Comparison of ENCODE assay signal across 18 cellular contexts in the genomic region with DNA sequence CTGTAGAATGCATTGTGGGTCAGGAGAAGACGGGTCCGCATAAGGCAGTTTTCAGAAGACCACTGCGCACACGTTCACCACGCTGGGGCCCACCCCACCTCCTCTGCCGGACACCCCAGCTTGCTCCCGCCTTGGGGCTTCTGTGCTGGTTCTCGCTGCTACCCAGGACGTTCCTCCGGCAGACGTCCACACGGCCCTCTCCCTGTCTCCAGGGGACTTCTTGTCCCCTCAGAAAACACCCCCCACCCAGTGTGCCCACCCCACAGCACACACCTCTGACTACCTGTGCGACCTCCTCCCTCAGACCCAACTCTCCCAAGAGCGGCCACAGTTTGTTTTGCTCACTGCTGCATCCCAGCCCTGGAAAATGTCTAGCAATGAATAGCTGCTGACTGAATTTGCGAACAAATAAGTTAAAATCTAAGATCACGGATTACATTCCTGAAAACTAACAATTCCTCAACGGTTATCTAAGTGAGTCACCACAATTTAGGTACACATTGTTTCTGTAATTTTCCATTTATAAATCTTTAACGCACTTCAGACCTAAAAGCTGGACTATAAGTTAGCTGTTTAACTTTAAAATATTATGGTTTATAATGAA.
A peak's percentile ranks its signal among the peaks of the same experiment; 100 is the strongest.
DNase-seq lines count a peak whose midpoint lies in the region; ATAC-seq and TF ChIP-seq lines count a peak whose summit lies in the region.
"Had no signal": no experiment of that assay in that cellular context is flagged by ENCODE, and none has a peak within 500 bp of the region (broad histone marks: within the 10 kb centered on the region; RNA-seq: fewer than 3 reads in every experiment).

No MANE protein-coding gene starts in this region.

- no peak overlapping the region for H2AFZ ChIP-seq in osteoblast (ENCODE audit: low read length)

- no peaks in the 10 kb centered on the region for H3K79me2 ChIP-seq in osteoblast (ENCODE audit: insufficient read depth, low read length)

- H3K27me3 ChIP-seq in osteoblast (ENCODE audit: insufficient read depth, low read length): no peaks in the 10 kb centered on the region

- H3K27ac ChIP-seq in osteoblast (ENCODE audit: low read depth, low read length): peak overlapping the region; percentile 10
- H3K27ac ChIP-seq: RWPE1 had no signal

- H3K4me2 ChIP-seq in osteoblast (ENCODE audit: insufficient read depth, low read length): no peak overlapping the region

- peaks cover 30% of the 10 kb centered on the region for H3K4me1 ChIP-seq in osteoblast (ENCODE audit: insufficient read depth, low read length)

- DNase-seq in AG08396 (ENCODE audit: low spot score) (peak; percentile 58), fibroblast of peridontal ligament (ENCODE audit: extremely low read depth) (peak; percentile 12), osteoblast (ENCODE audit: insufficient read length, low spot score, missing footprints) (peak; percentile 67), NCI-H2107 treated with DMSO at 0.1 percent for 48 hours (lab: John Stamatoyannopoulos, UW; ENCODE audit: unreplicated experiment) (no peak), NCI-H2196 treated with DMSO at 0.1 percent for 48 hours (lab: John Stamatoyannopoulos, UW; ENCODE audit: unreplicated experiment) (no peak)
- DNase-seq: activated CD4-positive, alpha-beta T cell treated with anti-CD3 and anti-CD28 coated beads, Interleukin-2, amount 50 U/mL, for 4 hours; activated naive CD4-positive, alpha-beta T cell treated with anti-CD3 and anti-CD28 coated beads, Interleukin-2, amount 50 U/mL, for 16 hours; activated T-cell treated with anti-CD3 and anti-CD28 coated beads, Interleukin-2, amount 50 U/mL, for 24 hours; DND-41; NCI-H187; NCI-H446; right cardiac atrium; stimulated activated naive CD8-positive, alpha-beta T cell treated with anti-CD3 and anti-CD28 coated beads, Interleukin-15, Interleukin-2, amounts not matched to agents 100 U/mL and 50 U/mL, for 24 hours had no signal

- H3K4me3 ChIP-seq in WI38 (ENCODE audit: low read depth, low read length) (peak overlapping the region; percentile 21), osteoblast (ENCODE audit: insufficient read depth, low read length) (no peak overlapping the region)

- H3K36me3 ChIP-seq in osteoblast (ENCODE audit: insufficient read depth, low read length): peaks cover 45% of the 10 kb centered on the region

- ATAC-seq in GM18861 (IDR thresholded peaks at IDR 0.05; ENCODE audit: unreplicated experiment): no peak
- no peak for ATAC-seq in GM21529 (IDR thresholded peaks at IDR 0.05; ENCODE audit: unreplicated experiment)
- ATAC-seq: esophagus mucosa; stimulated activated naive CD8-positive, alpha-beta T cell treated with anti-CD3 and anti-CD28 coated beads, Interleukin-15, Interleukin-2, amounts not matched to agents 100 U/mL and 50 U/mL, for 24 hours had no signal

- H4K20me1 ChIP-seq in osteoblast (ENCODE audit: insufficient read depth, low read length): peaks cover 10% of the 10 kb centered on the region

- TF ChIP-seq CTCF in WI38 (IDR thresholded peaks at IDR 0.05; ENCODE audit: low read depth, low read length): no peak
- TF ChIP-seq CTCF in osteoblast (IDR thresholded peaks at IDR 0.05; ENCODE audit: extremely low read depth, low read depth, low read length): no peak

- H3K9me3 ChIP-seq in osteoblast (ENCODE audit: low read depth, low read length): no peaks in the 10 kb centered on the region

Comparison
In these comparisons a context has a peak if more than half of its experiments do, and no peak if none do; other contexts are left out.
1. DNase-seq: peak in AG08396 (single experiment), fibroblast of peridontal ligament (single experiment) and osteoblast (single experiment); none in NCI-H2107 treated with DMSO at 0.1 percent for 48 hours (single experiment) and NCI-H2196 treated with DMSO at 0.1 percent for 48 hours (single experiment).